Comparison of ENCODE assay signal across 13 cellular contexts in genomic region chr4:85932371-85933305, GRCh38.
DNase-seq lines count a peak whose midpoint lies in the region; ATAC-seq and TF ChIP-seq lines count a peak whose summit lies in the region.
"Had no signal": no experiment of that assay in that cellular context is flagged by ENCODE, and none has a peak within 500 bp of the region (broad histone marks: within the 10 kb centered on the region; RNA-seq: fewer than 3 reads in every experiment).

No MANE protein-coding gene starts in this region.

- in situ Hi-C loops in GM13977 (cut with MboI; ENCODE audit: low pct_unique_long_range_greater_than_20kb, low sequenced_read_pairs, unreplicated experiment), result no loop called here

- H2AFZ ChIP-seq in DND-41 (ENCODE audit: low read depth, low read length), result peak overlapping the region; percentile 38; the same call in 1 of the 2 replicates

- peak overlapping the region; percentile 46 for H3K4me2 ChIP-seq in DND-41 (ENCODE audit: insufficient read depth, low read length)

- H3K9me3 ChIP-seq in DND-41 (ENCODE audit: insufficient read depth, low read length, severe bottlenecking) (no peaks in the 10 kb centered on the region), adipocyte (ENCODE audit: control insufficient read depth, low read length) (no peaks in the 10 kb centered on the region), right cardiac atrium (ENCODE audit: control insufficient read depth, low read length) (no peaks in the 10 kb centered on the region)

- no peaks in the 10 kb centered on the region for H4K20me1 ChIP-seq in DND-41 (ENCODE audit: insufficient read depth, low read length)

- DNase-seq in DND-41 (peak; percentile 77), adipocyte (ENCODE audit: low read depth) (peak; percentile 50), right cardiac atrium (peak in 1 of 3 donors; percentile 47), NCI-H1105 (lab: John Stamatoyannopoulos, UW) (no peak), NCI-H2081 (lab: John Stamatoyannopoulos, UW) (no peak), GM13977 (ENCODE audit: low spot score) (no peak)
- DNase-seq: activated CD8-positive, alpha-beta memory T cell treated with anti-CD3 and anti-CD28 coated beads, Interleukin-2, amount 10 ng/mL, durations not matched to agents 7 days and 5 days; glutamatergic neuron; NCI-H774; stimulated activated CD4-positive, alpha-beta T cell treated with anti-CD3 and anti-CD28 coated beads, Interleukin-4, amount 100 ng/mL, for 24 hours had no signal

- no peaks in the 10 kb centered on the region for H3K27me3 ChIP-seq in DND-41 (ENCODE audit: insufficient read depth, low read length, poor library complexity)
- no peaks in the 10 kb centered on the region for H3K27me3 ChIP-seq in adipocyte (replicated peaks; ENCODE audit: control insufficient read depth, insufficient read depth, low read length)
- H3K27me3 ChIP-seq in right cardiac atrium (ENCODE audit: control insufficient read depth, insufficient read depth), result no peaks in the 10 kb centered on the region
- no peaks in the 10 kb centered on the region for H3K27me3 ChIP-seq in rectal smooth muscle tissue (ENCODE audit: control insufficient read depth, insufficient read depth, low read length)

- peak overlapping the region; percentile 10; the same call in 1 of the 2 replicates for H3K9ac ChIP-seq in DND-41 (ENCODE audit: low read depth, low read length)
- H3K9ac ChIP-seq in adipocyte (ENCODE audit: low read length), result no peak overlapping the region
- H3K9ac ChIP-seq in rectal smooth muscle tissue (ENCODE audit: low read length), result no peak overlapping the region

- H3K4me1 ChIP-seq in DND-41 (ENCODE audit: insufficient read depth, low read length), result peaks cover 61% of the 10 kb centered on the region
- H3K4me1 ChIP-seq in adipocyte (ENCODE audit: control insufficient read depth, insufficient read depth, low read length), result peaks cover 41% of the 10 kb centered on the region
- H3K4me1 ChIP-seq in right cardiac atrium (ENCODE audit: control insufficient read depth, insufficient read depth, low read length), result peaks cover 15% of the 10 kb centered on the region
- no peaks in the 10 kb centered on the region for H3K4me1 ChIP-seq in rectal smooth muscle tissue (ENCODE audit: control insufficient read depth, insufficient read depth, low read length)

- H3K27ac ChIP-seq in DND-41 (ENCODE audit: low read length) (peak overlapping the region; percentile 23), right cardiac atrium (ENCODE audit: low read length) (no peak overlapping the region), rectal smooth muscle tissue (ENCODE audit: low read depth, low read length) (no peak overlapping the region)

- ATAC-seq in DND-41 (ENCODE audit: insufficient read depth, low read depth) (peak; percentile 62), right cardiac atrium (peak; percentile 20 to 61), GM21526 (IDR thresholded peaks at IDR 0.05; ENCODE audit: low FRiP score, unreplicated experiment) (no peak)
- ATAC-seq: activated CD8-positive, alpha-beta memory T cell treated with anti-CD3 and anti-CD28 coated beads, Interleukin-2, amount 10 ng/mL, durations not matched to agents 7 days and 5 days; natural killer cell treated with Interleukin-12 subunit alpha and Interleukin-12 subunit beta and Interleukin-15 and Interleukin-18, amount 100 ng/mL, for 72 hours had no signal

- peak overlapping the region in 1 of 2 experiments; percentile 2; a peak in 1 of 4 replicates for H3K4me3 ChIP-seq in DND-41 (ENCODE audit: low read depth in 1 of 2, low read length in 2 of 2)
- H3K4me3 ChIP-seq in adipocyte (ENCODE audit: low read length), result no peak overlapping the region
- H3K4me3 ChIP-seq in right cardiac atrium (ENCODE audit: low read length), result peak overlapping the region; percentile 3
- peak overlapping the region; percentile 27 for H3K4me3 ChIP-seq in rectal smooth muscle tissue (ENCODE audit: low read length)

- no peaks in the 10 kb centered on the region for H3K79me2 ChIP-seq in DND-41 (ENCODE audit: insufficient read depth, low read length)

- intact Hi-C loops in right cardiac atrium (cut with DNase I), result no loop called here

- WGBS in right cardiac atrium, result 32% methylated on average over 19 of the region's 19 CpGs

- H3K36me3 ChIP-seq in DND-41 (ENCODE audit: insufficient read depth, low read length) (no peaks in the 10 kb centered on the region), adipocyte (ENCODE audit: control insufficient read depth, insufficient read depth, low read length, severe bottlenecking) (no peaks in the 10 kb centered on the region), rectal smooth muscle tissue (ENCODE audit: control insufficient read depth, insufficient read depth, low read length) (no peaks in the 10 kb centered on the region)

- TF ChIP-seq CTCF in DND-41 (IDR thresholded peaks at IDR 0.05; ENCODE audit: borderline replicate concordance, extremely low read depth, low read length, poor library complexity, severe bottlenecking) (no peak), GM13977 (IDR thresholded peaks at IDR 0.05; ENCODE audit: extremely low read depth, insufficient read depth, missing control alignments) (no peak)

Comparison
In these comparisons a context has a peak if more than half of its experiments do, and no peak if none do; other contexts are left out.
1. DNase-seq: peak in DND-41 (single experiment) and adipocyte (single experiment); none in NCI-H1105 (single experiment), NCI-H2081 (0 of 2) and GM13977 (single experiment).